ENCODE assay signal across 1 cellular context in the genomic region with DNA sequence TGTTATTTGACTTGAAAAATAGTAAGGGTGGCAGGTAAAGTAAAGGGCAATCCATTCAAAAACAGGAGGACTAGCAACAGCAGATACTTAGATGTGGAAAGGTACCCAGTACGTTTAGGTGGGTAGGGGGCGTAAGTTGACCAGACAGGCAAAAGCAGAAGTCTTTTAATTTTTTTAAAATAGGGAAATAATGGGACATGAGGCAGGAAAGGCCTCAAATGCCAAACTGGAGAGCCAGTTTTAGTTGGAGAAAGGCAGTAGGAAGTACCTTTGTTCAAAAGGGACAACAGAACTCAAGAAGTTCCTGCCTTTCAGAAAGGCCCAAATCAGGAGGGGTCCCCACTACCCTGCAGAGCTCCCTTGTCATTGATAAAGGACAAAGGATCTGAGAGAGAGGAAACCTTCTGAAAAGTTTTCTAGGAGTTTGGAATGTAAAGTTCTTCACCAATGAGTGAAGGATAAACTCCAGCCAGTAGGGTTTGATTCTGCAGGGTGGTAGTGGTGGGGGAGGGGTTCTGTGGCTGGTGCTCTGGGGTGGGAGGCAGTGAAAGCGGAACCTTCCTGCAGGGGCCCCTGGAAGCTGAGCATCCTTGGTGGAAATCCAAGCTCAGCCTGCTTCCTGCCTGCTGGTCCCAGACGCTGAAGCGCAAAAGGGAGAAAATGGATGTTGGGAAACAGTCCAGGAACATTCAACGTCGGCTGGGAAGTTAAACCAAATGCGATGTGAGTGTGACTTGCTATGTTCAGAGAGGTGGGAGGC.
TF ChIP-seq lines count a peak whose summit lies in the region.

No MANE protein-coding gene starts in this region.

TF ChIP-seq in endothelial cell of umbilical vein, 7 proteins besides CTCF, POLR2A, EP300 and RAD21 (continued from another document):
- TF ChIP-seq, protein P1, sequence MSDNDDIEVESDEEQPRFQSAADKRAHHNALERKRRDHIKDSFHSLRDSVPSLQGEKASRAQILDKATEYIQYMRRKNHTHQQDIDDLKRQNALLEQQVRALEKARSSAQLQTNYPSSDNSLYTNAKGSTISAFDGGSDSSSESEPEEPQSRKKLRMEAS (IDR thresholded peaks at IDR 0.05; ENCODE audit: insufficient read depth, insufficient read length) = no peak
